ENCODE assay signal across 8 cellular contexts in genomic region chr11:9384535-9385287, GRCh38. TPM values are rescaled to one million over a fixed set of nuclear protein-coding genes. Genes with fewer than 3 reads are reported as not detected.
DNase-seq lines count a peak whose midpoint lies in the region; ATAC-seq and TF ChIP-seq lines count a peak whose summit lies in the region.

TSS of gene IPO7 (plus strand) at chr11:9384652. CDS start at chr11:9384764, 112 bp downstream.

- H3K4me3 Mint-ChIP-seq in natural killer cell treated with Interleukin-12 subunit alpha and Interleukin-12 subunit beta and Interleukin-15 and Interleukin-18, amount 100 ng/mL, for 72 hours = peak within 1 kb of the TSS; percentile 90

- in situ Hi-C loops in KBM-7 (cut with MboI; ENCODE audit: low pct_unique_long_range_greater_than_20kb, low sequenced_read_pairs) = no loop called here

- DNase-seq in DMS79 treated with DMSO at 0.1 percent for 48 hours (lab: John Stamatoyannopoulos, UW) (peak; percentile 76), KBM-7 (peak; percentile 91), RKO (ENCODE audit: low spot score) (peak; percentile 95), fibroblast of mammary gland (ENCODE audit: low read depth) (peak; percentile 90)
- DNase-seq in activated T-helper 1 cell treated with anti-CD3 and anti-CD28 coated beads, Interleukin-2, amount 50 U/mL, for 16 hours (ENCODE audit: low read depth in 1 of 2, low spot score in 1 of 2) = peak; percentile 68 to 80
- peak; percentile 92 for DNase-seq in natural killer cell treated with Interleukin-12 subunit alpha and Interleukin-12 subunit beta and Interleukin-15 and Interleukin-18, amount 100 ng/mL, for 72 hours (ENCODE audit: low spot score)
- DNase-seq in stimulated activated naive CD8-positive, alpha-beta T cell treated with anti-CD3 and anti-CD28 coated beads, Interleukin-15, Interleukin-2, amounts not matched to agents 100 U/mL and 50 U/mL, for 24 hours = peak; percentile 89

- peaks cover 20 to 28% of the 10 kb centered on the region in 2 donors for H3K4me1 Mint-ChIP-seq in natural killer cell treated with Interleukin-12 subunit alpha and Interleukin-12 subunit beta and Interleukin-15 and Interleukin-18, amount 100 ng/mL, for 72 hours (ENCODE audit: low read depth in 2 of 2)

- peak within 1 kb of the TSS; percentile 94 for H3K4me3 ChIP-seq in fibroblast of mammary gland (ENCODE audit: control insufficient read depth, low read depth, low read length)

- TF ChIP-seq CTCF in fibroblast of mammary gland (conservative IDR thresholded peaks at IDR 0.05; ENCODE audit: control insufficient read depth, insufficient read depth, low read depth, low read length) = peak; percentile 32

- peak within 1 kb of the TSS; percentile 80 to 95 for H3K27ac Mint-ChIP-seq in natural killer cell treated with Interleukin-12 subunit alpha and Interleukin-12 subunit beta and Interleukin-15 and Interleukin-18, amount 100 ng/mL, for 72 hours

- peaks cover 7% of the 10 kb centered on the region for H3K36me3 Mint-ChIP-seq in natural killer cell treated with Interleukin-12 subunit alpha and Interleukin-12 subunit beta and Interleukin-15 and Interleukin-18, amount 100 ng/mL, for 72 hours

- peak; percentile 88 for ATAC-seq in GM21717 (IDR thresholded peaks at IDR 0.05; ENCODE audit: unreplicated experiment)
- peak; percentile 98 for ATAC-seq in natural killer cell treated with Interleukin-12 subunit alpha and Interleukin-12 subunit beta and Interleukin-15 and Interleukin-18, amount 100 ng/mL, for 72 hours
- ATAC-seq in stimulated activated naive CD8-positive, alpha-beta T cell treated with anti-CD3 and anti-CD28 coated beads, Interleukin-15, Interleukin-2, amounts not matched to agents 100 U/mL and 50 U/mL, for 24 hours = peak; percentile 96

- no peaks in the 10 kb centered on the region for H3K9me3 Mint-ChIP-seq in natural killer cell treated with Interleukin-12 subunit alpha and Interleukin-12 subunit beta and Interleukin-15 and Interleukin-18, amount 100 ng/mL, for 72 hours

- H3K27me3 Mint-ChIP-seq in natural killer cell treated with Interleukin-12 subunit alpha and Interleukin-12 subunit beta and Interleukin-15 and Interleukin-18, amount 100 ng/mL, for 72 hours = no peaks in the 10 kb centered on the region

RNA-seq across cellular contexts. Expression of gene IPO7, which starts in this region (rescaled TPM):
- total RNA-seq in natural killer cell treated with Interleukin-12 subunit alpha and Interleukin-12 subunit beta and Interleukin-15 and Interleukin-18, amount 100 ng/mL, for 72 hours = 100 to 1,000 TPM in 1 of 2 donors, 10 to 100 TPM in 1; 96.9 to 160 TPM

Comparison
In these comparisons a context has a peak if more than half of its experiments do, and no peak if none do; other contexts are left out.
1. Peak in every context shown above with its lines: DNase-seq, ATAC-seq and H3K4me3 ChIP-seq.